Comparison of ENCODE assay signal across 8 cellular contexts in the genomic region with DNA sequence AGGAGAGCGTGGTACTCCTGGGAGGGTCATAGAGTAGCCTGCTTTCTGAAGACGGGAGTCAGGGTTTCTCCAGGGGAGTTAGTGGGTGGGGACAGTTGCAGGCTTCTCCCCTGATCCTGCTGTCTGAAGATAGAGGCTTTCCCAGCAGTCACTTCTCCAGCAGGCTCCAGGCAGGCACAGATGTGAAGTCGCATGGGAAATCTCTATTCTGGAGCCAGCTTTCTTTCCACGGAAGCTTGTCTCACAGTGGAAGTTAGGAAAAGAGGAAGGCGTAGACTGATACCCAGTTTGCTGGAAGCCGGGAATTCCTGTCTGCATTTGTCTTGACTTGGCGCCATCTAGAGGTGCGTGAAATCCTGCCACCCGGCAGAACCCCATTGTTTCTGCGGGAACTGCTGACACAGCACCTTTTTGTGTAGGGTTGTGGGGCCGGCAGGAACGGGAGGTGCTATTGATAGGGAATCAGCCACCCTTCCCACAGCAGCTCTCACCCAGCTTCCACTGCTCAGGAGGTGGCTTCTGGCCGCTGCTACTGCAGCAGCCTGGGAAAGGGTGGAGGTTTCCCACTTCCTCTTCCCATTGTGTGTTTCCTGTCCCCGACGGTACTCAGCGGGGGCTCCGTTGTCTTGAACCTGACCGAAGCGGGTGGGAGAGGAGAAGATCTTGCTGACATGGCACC. TPM values are rescaled to one million over a fixed set of nuclear protein-coding genes. Genes with fewer than 3 reads are reported as not detected.
DNase-seq lines count a peak whose midpoint lies in the region; ATAC-seq and TF ChIP-seq lines count a peak whose summit lies in the region.

No MANE protein-coding gene starts in this region.

- peaks cover 14% of the 10 kb centered on the region; the same call in 1 of the 2 replicates for H4K20me1 ChIP-seq in PC-9 (ENCODE audit: insufficient read depth)

- H3K9me3 Mint-ChIP-seq in CD4-positive, alpha-beta T cell = no peaks in the 10 kb centered on the region
- H3K9me3 Mint-ChIP-seq in activated T-cell treated with anti-CD3 and anti-CD28 coated beads, Interleukin-2, amount 50 U/mL, for 72 hours = no peaks in the 10 kb centered on the region
- H3K9me3 Mint-ChIP-seq in natural killer cell = no peaks in the 10 kb centered on the region

- peak; percentile 27 to 62 (median 45) for DNase-seq in CD4-positive, alpha-beta T cell
- DNase-seq in PC-9 = peak; percentile 61 to 74
- peak; percentile 63 to 69 for DNase-seq in activated T-cell treated with anti-CD3 and anti-CD28 coated beads, Interleukin-2, amount 50 U/mL, for 72 hours
- peak; percentile 85 for DNase-seq in fibroblast of mammary gland (ENCODE audit: low read depth)
- peak; percentile 40 for DNase-seq in natural killer cell
- DNase-seq in stimulated activated naive CD8-positive, alpha-beta T cell treated with anti-CD3 and anti-CD28 coated beads, Interleukin-15, Interleukin-2, amounts not matched to agents 100 U/mL and 50 U/mL, for 24 hours = peak; percentile 73

- H3K4me3 ChIP-seq in HUES6 (ENCODE audit: low read depth, low read length) (no peak overlapping the region), PC-9 (no peak overlapping the region), fibroblast of mammary gland (ENCODE audit: control insufficient read depth, low read depth, low read length) (no peak overlapping the region)

- no peaks in the 10 kb centered on the region for H3K27me3 ChIP-seq in CD4-positive, alpha-beta T cell (ENCODE audit: control insufficient read depth, insufficient read depth, low read length)
- no peaks in the 10 kb centered on the region for H3K27me3 ChIP-seq in HUES6 (ENCODE audit: control insufficient read depth, insufficient read depth, low read length)
- H3K27me3 ChIP-seq in PC-9 (ENCODE audit: insufficient read depth, low read depth) = no peaks in the 10 kb centered on the region

- no TSS peak for BruUV-seq in PC-9 (replicated peaks; lab: Mats Ljungman, UMichigan)

- peaks cover 4% of the 10 kb centered on the region; the same call in 1 of the 2 replicates for H3F3A ChIP-seq in PC-9 (ENCODE audit: insufficient read depth, low read depth)

- POLR2A ChIA-PET in CD4-positive, alpha-beta T cell (lab: Charles Lee) = no interaction called here
- POLR2A ChIA-PET in PC-9 (lab: Charles Lee; ENCODE audit: unreplicated experiment) = interaction anchor here (0.6 kb wide), 1 partner anchor 203 kb away, joined by 6 read pairs; the partner anchor contains the start of gene SLC1A5

- H3K36me3 Mint-ChIP-seq in CD4-positive, alpha-beta T cell (ENCODE audit: low read depth) = peaks cover 42% of the 10 kb centered on the region
- H3K36me3 Mint-ChIP-seq in activated T-cell treated with anti-CD3 and anti-CD28 coated beads, Interleukin-2, amount 50 U/mL, for 72 hours (ENCODE audit: insufficient read depth in 2 of 2) = no peaks in the 10 kb centered on the region
- no peaks in the 10 kb centered on the region for H3K36me3 Mint-ChIP-seq in natural killer cell

- no peaks in the 10 kb centered on the region for H3K9me2 ChIP-seq in PC-9 (ENCODE audit: insufficient read depth)

- no peak overlapping the region for H2AFZ ChIP-seq in PC-9

- H3K4me3 Mint-ChIP-seq in CD4-positive, alpha-beta T cell = no peak overlapping the region
- H3K4me3 Mint-ChIP-seq in activated T-cell treated with anti-CD3 and anti-CD28 coated beads, Interleukin-2, amount 50 U/mL, for 72 hours = no peak overlapping the region
- H3K4me3 Mint-ChIP-seq in natural killer cell = no peak overlapping the region

- 0 out of 2 replicates have a peak, but pooled peaks cover 7% of the 10 kb centered on the region for H3K79me2 ChIP-seq in PC-9 (ENCODE audit: low read depth)

- no peak overlapping the region for H3K27ac Mint-ChIP-seq in CD4-positive, alpha-beta T cell
- no peak overlapping the region for H3K27ac Mint-ChIP-seq in activated T-cell treated with anti-CD3 and anti-CD28 coated beads, Interleukin-2, amount 50 U/mL, for 72 hours
- no peak overlapping the region for H3K27ac Mint-ChIP-seq in natural killer cell

- H3K36me3 ChIP-seq in HUES6 (ENCODE audit: control insufficient read depth, insufficient read depth, low read length) (peaks cover 45% of the 10 kb centered on the region), PC-9 (ENCODE audit: low read depth) (0 out of 2 replicates have a peak, but pooled peaks cover 11% of the 10 kb centered on the region)

- H3K27me3 Mint-ChIP-seq in CD4-positive, alpha-beta T cell = no peaks in the 10 kb centered on the region
- H3K27me3 Mint-ChIP-seq in activated T-cell treated with anti-CD3 and anti-CD28 coated beads, Interleukin-2, amount 50 U/mL, for 72 hours (ENCODE audit: low read depth) = no peaks in the 10 kb centered on the region
- H3K27me3 Mint-ChIP-seq in natural killer cell (ENCODE audit: low read depth in 2 of 2) = no peaks in the 10 kb centered on the region

- H3K27ac ChIP-seq in CD4-positive, alpha-beta T cell (ENCODE audit: low read depth, low read length) = no peak overlapping the region
- H3K27ac ChIP-seq in HUES6 (ENCODE audit: low read depth, low read length) (no peak overlapping the region; the same call in 1 of the 2 replicates), PC-9 (no peak overlapping the region)

- intact Hi-C loops in CD4-positive, alpha-beta T cell (cut with DNase I, micrococcal nuclease) = loop anchor here (1.0 to 5.0 kb wide), 3 partner anchors 64 to 234 kb away; no protein-coding TSS in a partner anchor
- intact Hi-C loops in PC-9 (cut with micrococcal nuclease; ENCODE audit: unreplicated experiment) (loop anchor here (1.0 to 10.0 kb wide), 2 partner anchors 135 to 236 kb away; no protein-coding TSS in a partner anchor), natural killer cell (cut with micrococcal nuclease) (loop anchor here (1.0 kb wide), 2 partner anchors 130 to 135 kb away; no protein-coding TSS in a partner anchor)

- CTCF ChIA-PET in CD4-positive, alpha-beta T cell (lab: Charles Lee) = interaction anchor here (1.0 to 1.6 kb wide), 6 partner anchors 37 to 151 kb away, joined by 3 to 7 read pairs (median 4); no protein-coding TSS in a partner anchor
- CTCF ChIA-PET in PC-9 (lab: Charles Lee) = interaction anchor here (0.6 to 1.8 kb wide), 2 partner anchors 135 to 151 kb away, joined by 3 to 6 read pairs; no protein-coding TSS in a partner anchor

- H3K9ac ChIP-seq in HUES6 (ENCODE audit: low read length) = peak overlapping the region; percentile 7

- peak; percentile 74 for TF ChIP-seq CTCF in CD4-positive, alpha-beta T cell (IDR thresholded peaks at IDR 0.05)
- peak; percentile 93 for TF ChIP-seq CTCF in PC-9 (conservative IDR thresholded peaks at IDR 0.05)
- TF ChIP-seq CTCF in fibroblast of mammary gland (conservative IDR thresholded peaks at IDR 0.05; ENCODE audit: control insufficient read depth, insufficient read depth, low read depth, low read length) = peak; percentile 91
- TF ChIP-seq CTCF in natural killer cell (IDR thresholded peaks at IDR 0.05) = peak; percentile 75

- H3K4me1 ChIP-seq in HUES6 (ENCODE audit: control insufficient read depth, insufficient read depth, low read length) (peaks cover 9% of the 10 kb centered on the region), PC-9 (replicated peaks; ENCODE audit: insufficient read depth) (no peaks in the 10 kb centered on the region)

- H3K4me2 ChIP-seq in PC-9 = no peak overlapping the region

- H3K4me1 Mint-ChIP-seq in CD4-positive, alpha-beta T cell (ENCODE audit: low read depth) = peaks cover 12% of the 10 kb centered on the region
- peaks cover 11% of the 10 kb centered on the region for H3K4me1 Mint-ChIP-seq in activated T-cell treated with anti-CD3 and anti-CD28 coated beads, Interleukin-2, amount 50 U/mL, for 72 hours (ENCODE audit: low read depth)
- H3K4me1 Mint-ChIP-seq in natural killer cell = peaks cover 10 to 11% of the 10 kb centered on the region in 2 donors

- peak; percentile 63 for ATAC-seq in CD4-positive, alpha-beta T cell (ENCODE audit: poor library complexity)
- peak; percentile 58 to 72 for ATAC-seq in activated T-cell treated with anti-CD3 and anti-CD28 coated beads, Interleukin-2, amount 50 U/mL, for 72 hours (replicated peaks in 1 of 2)
- peak; percentile 57 to 76 (median 75) for ATAC-seq in natural killer cell
- peak; percentile 66 for ATAC-seq in stimulated activated naive CD8-positive, alpha-beta T cell treated with anti-CD3 and anti-CD28 coated beads, Interleukin-15, Interleukin-2, amounts not matched to agents 100 U/mL and 50 U/mL, for 24 hours
- no peak for ATAC-seq in HG03442 (IDR thresholded peaks at IDR 0.05; ENCODE audit: unreplicated experiment)

- no peaks in the 10 kb centered on the region for H3K9me3 ChIP-seq in CD4-positive, alpha-beta T cell (ENCODE audit: control insufficient read depth, low read length)
- H3K9me3 ChIP-seq in HUES6 (ENCODE audit: control insufficient read depth, insufficient read depth, low read depth, low read length) = no peaks in the 10 kb centered on the region
- no peaks in the 10 kb centered on the region for H3K9me3 ChIP-seq in PC-9 (ENCODE audit: insufficient read depth, low read depth)

RNA-seq across cellular contexts. Expression of gene NPAS1, which starts 28.5 kb away (rescaled TPM):
- 1 to 10 TPM; 1.1 to 2.1 TPM for total RNA-seq in CD4-positive, alpha-beta T cell
- total RNA-seq in PC-9 (2021) (1.4 and 3.7 TPM in 2 replicates), natural killer cell (under 1 TPM in 2 of 3 donors, not detected in 1; 0.64 to 0.65 TPM)
- 1 to 10 TPM in 1 of 2 donors, under 1 TPM in 1; 0.55 to 1.1 TPM for total RNA-seq in activated T-cell treated with anti-CD3 and anti-CD28 coated beads, Interleukin-2, amount 50 U/mL, for 72 hours

RNA-seq across cellular contexts. Expression of gene TMEM160, which starts 57.3 kb away (rescaled TPM):
- 10 to 100 TPM; 18.0 to 18.1 TPM for total RNA-seq in CD4-positive, alpha-beta T cell
- total RNA-seq in PC-9 (2021) (46.3 and 76.5 TPM in 2 replicates), natural killer cell (10 to 100 TPM; 29.1 to 35.5 (median 31.3) TPM)
- total RNA-seq in activated T-cell treated with anti-CD3 and anti-CD28 coated beads, Interleukin-2, amount 50 U/mL, for 72 hours = 10 to 100 TPM; 30.8 TPM
